ENCODE assay signal across 11 cellular contexts in genomic region chr2:101999122-101999789, GRCh38. TPM values are rescaled to one million over a fixed set of nuclear protein-coding genes. Genes with fewer than 3 reads are reported as not detected.
A peak's percentile ranks its signal among the peaks of the same experiment; 100 is the strongest.
DNase-seq lines count a peak whose midpoint lies in the region; ATAC-seq and TF ChIP-seq lines count a peak whose summit lies in the region.
"Had no signal": no experiment of that assay in that cellular context is flagged by ENCODE, and none has a peak within 500 bp of the region (broad histone marks: within the 10 kb centered on the region; RNA-seq: fewer than 3 reads in every experiment).

No MANE protein-coding gene starts in this region.

- peaks cover 30% of the 10 kb centered on the region for H3K4me1 Mint-ChIP-seq in activated T-cell treated with anti-CD3 and anti-CD28 coated beads, Interleukin-2, amount 50 U/mL, for 4 hours (ENCODE audit: low read depth)
- peaks cover 2% of the 10 kb centered on the region for H3K4me1 Mint-ChIP-seq in CD8-positive, alpha-beta T cell (ENCODE audit: low read depth)

- H3K9ac ChIP-seq in liver (ENCODE audit: low read depth in 1 of 2, low read length in 2 of 2): peak overlapping the region in 1 of 2 donors; percentile 65

- no peaks in the 10 kb centered on the region for H3K36me3 Mint-ChIP-seq in activated T-cell treated with anti-CD3 and anti-CD28 coated beads, Interleukin-2, amount 50 U/mL, for 4 hours (ENCODE audit: insufficient read depth)
- H3K36me3 Mint-ChIP-seq in CD8-positive, alpha-beta T cell: no peaks in the 10 kb centered on the region

- no peak overlapping the region for H3K27ac Mint-ChIP-seq in CD8-positive, alpha-beta T cell
- H3K27ac Mint-ChIP-seq: effector memory CD8-positive, alpha-beta T cell had no signal

- H3K27me3 ChIP-seq in liver (ENCODE audit: control insufficient read depth in 4 of 4, insufficient read depth in 4 of 4, low read length in 3 of 4): no peaks in the 10 kb centered on the region
- H3K27me3 ChIP-seq in CD8-positive, alpha-beta T cell (ENCODE audit: insufficient read depth, low read length): no peaks in the 10 kb centered on the region

- no peaks in the 10 kb centered on the region for H3K9me3 ChIP-seq in liver (ENCODE audit: control insufficient read depth in 4 of 4, low read length in 3 of 4)
- H3K9me3 ChIP-seq in CD8-positive, alpha-beta T cell (ENCODE audit: low read length): no peaks in the 10 kb centered on the region

- CTCF ChIA-PET in HEK293T (lab: Yijun Ruan, JAX): interaction anchor here (2.5 kb wide), 1 partner anchor 21 kb away, joined by 10 read pairs; no protein-coding TSS in a partner anchor
- CTCF ChIA-PET in CD8-positive, alpha-beta T cell (lab: Charles Lee): interaction anchor here (1.3 to 1.9 kb wide), 2 partner anchors 21 to 253 kb away, joined by 3 to 6 read pairs; no protein-coding TSS in a partner anchor

- H3K9me3 Mint-ChIP-seq in activated T-cell treated with anti-CD3 and anti-CD28 coated beads, Interleukin-2, amount 50 U/mL, for 4 hours: no peaks in the 10 kb centered on the region
- no peaks in the 10 kb centered on the region for H3K9me3 Mint-ChIP-seq in CD8-positive, alpha-beta T cell
- H3K9me3 Mint-ChIP-seq: effector memory CD8-positive, alpha-beta T cell had no signal

- peaks cover 18% of the 10 kb centered on the region for H3K27me3 Mint-ChIP-seq in activated T-cell treated with anti-CD3 and anti-CD28 coated beads, Interleukin-2, amount 50 U/mL, for 4 hours (ENCODE audit: low read depth)
- H3K27me3 Mint-ChIP-seq in CD8-positive, alpha-beta T cell (ENCODE audit: low read depth): peaks cover 7% of the 10 kb centered on the region

- peak overlapping the region; percentile 85 to 93 for H3K27ac ChIP-seq in liver (ENCODE audit: low read depth in 1 of 2, low read length in 2 of 2)
- no peak overlapping the region for H3K27ac ChIP-seq in CD8-positive, alpha-beta T cell (ENCODE audit: low read depth, low read length)

- peak in 1 of 2 donors; percentile 31 for TF ChIP-seq RAD21 in liver (IDR thresholded peaks at IDR 0.05)

- H3K4me3 Mint-ChIP-seq in activated T-cell treated with anti-CD3 and anti-CD28 coated beads, Interleukin-2, amount 50 U/mL, for 4 hours: peak overlapping the region; percentile 5
- H3K4me3 Mint-ChIP-seq in CD8-positive, alpha-beta T cell: no peak overlapping the region
- H3K4me3 Mint-ChIP-seq: effector memory CD8-positive, alpha-beta T cell had no signal

- 29% methylated on average over 5 of the region's 5 CpGs for WGBS in liver

- peaks cover 2 to 21% (median 8%) of the 10 kb centered on the region in 4 donors for H3K4me1 ChIP-seq in liver (ENCODE audit: control insufficient read depth in 4 of 4, insufficient read depth in 4 of 4, low read length in 3 of 4)
- peaks cover 6% of the 10 kb centered on the region for H3K4me1 ChIP-seq in CD8-positive, alpha-beta T cell (ENCODE audit: insufficient read depth, low read length)

- H3K4me3 ChIP-seq in liver (ENCODE audit: low read depth in 1 of 3, low read length in 3 of 3): peak overlapping the region in 1 of 3 donors; percentile 19
- H3K4me3 ChIP-seq in CD8-positive, alpha-beta T cell (ENCODE audit: low read depth, low read length): no peak overlapping the region

- ATAC-seq in HG02588 (IDR thresholded peaks at IDR 0.05; ENCODE audit: unreplicated experiment) (peak; percentile 60), GM19395 (IDR thresholded peaks at IDR 0.05; ENCODE audit: unreplicated experiment) (no peak)
- peak; percentile 65 to 70 for ATAC-seq in activated T-cell treated with anti-CD3 and anti-CD28 coated beads, Interleukin-2, amount 50 U/mL, for 4 hours
- ATAC-seq in CD8-positive, alpha-beta T cell: no peak
- ATAC-seq: sciatic nerve had no signal

- H3K36me3 ChIP-seq in liver (ENCODE audit: control insufficient read depth in 4 of 4, insufficient read depth in 3 of 4, low read depth in 1 of 4, low read length in 3 of 4): no peaks in the 10 kb centered on the region
- H3K36me3 ChIP-seq in CD8-positive, alpha-beta T cell (ENCODE audit: insufficient read depth, low read length): no peaks in the 10 kb centered on the region

- POLR2A ChIA-PET in HEK293T (lab: Yijun Ruan, JAX): no interaction called here
- POLR2A ChIA-PET in CD8-positive, alpha-beta T cell (lab: Charles Lee): no interaction called here

- DNase-seq in DMS53 (lab: John Stamatoyannopoulos, UW): peak; percentile 83
- no peak for DNase-seq in activated T-cell treated with anti-CD3 and anti-CD28 coated beads, Interleukin-2, amount 50 U/mL, for 4 hours
- no peak for DNase-seq in HEK293T (ENCODE audit: extremely low spot score)
- no peak for DNase-seq in activated gamma-delta T cell (lab: John Stamatoyannopoulos, UW)
- DNase-seq in CD8-positive, alpha-beta T cell: no peak
- DNase-seq: effector memory CD8-positive, alpha-beta T cell; NCI-H1105 treated with DMSO at 0.1 percent for 48 hours had no signal

- no peak for TF ChIP-seq CTCF in liver (IDR thresholded peaks at IDR 0.05; ENCODE audit: low read depth, low read length, missing input control)
- TF ChIP-seq CTCF in CD8-positive, alpha-beta T cell (IDR thresholded peaks at IDR 0.05): no peak

- intact Hi-C loops in CD8-positive, alpha-beta T cell (cut with DNase I, micrococcal nuclease): no loop called here

TF ChIP-seq in liver, 16 proteins besides CTCF, POLR2A, EP300 and RAD21 (continues in another document):
- peak; percentile 63 for TF ChIP-seq HNF4G (IDR thresholded peaks at IDR 0.05)
- TF ChIP-seq EGR1 (IDR thresholded peaks at IDR 0.05; ENCODE audit: low read depth in 2 of 2): peak in 1 of 2 donors; percentile 15
- peak; percentile 96 for TF ChIP-seq SP1 (IDR thresholded peaks at IDR 0.05)
- TF ChIP-seq, protein P1, sequence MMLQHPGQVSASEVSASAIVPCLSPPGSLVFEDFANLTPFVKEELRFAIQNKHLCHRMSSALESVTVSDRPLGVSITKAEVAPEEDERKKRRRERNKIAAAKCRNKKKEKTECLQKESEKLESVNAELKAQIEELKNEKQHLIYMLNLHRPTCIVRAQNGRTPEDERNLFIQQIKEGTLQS (IDR thresholded peaks at IDR 0.05): peak; percentile 78
- TF ChIP-seq GABPA (IDR thresholded peaks at IDR 0.05 in 1 of 2, conservative IDR thresholded peaks at IDR 0.05 in 1 of 2): no peak
- no peak for TF ChIP-seq FOXA1 (IDR thresholded peaks at IDR 0.05)

TF ChIP-seq in HEK293T, 16 proteins besides CTCF, POLR2A, EP300 and RAD21:
- TF ChIP-seq ZNF384 (IDR thresholded peaks at IDR 0.05) (no peak), FOXK2 (IDR thresholded peaks at IDR 0.05) (no peak), LEF1 (IDR thresholded peaks at IDR 0.05; ENCODE audit: borderline replicate concordance) (no peak), HDGF (IDR thresholded peaks at IDR 0.05; ENCODE audit: borderline replicate concordance) (no peak), L3MBTL2 (conservative IDR thresholded peaks at IDR 0.05) (no peak), FOXM1 (IDR thresholded peaks at IDR 0.05; ENCODE audit: borderline replicate concordance) (no peak), NFRKB (IDR thresholded peaks at IDR 0.05) (no peak), TARDBP (IDR thresholded peaks at IDR 0.05) (no peak), FOXA1 (IDR thresholded peaks at IDR 0.05) (no peak), CTBP1 (IDR thresholded peaks at IDR 0.05; ENCODE audit: borderline replicate concordance) (no peak), SUZ12 (IDR thresholded peaks at IDR 0.05) (no peak), BHLHE40 (IDR thresholded peaks at IDR 0.05; ENCODE audit: borderline replicate concordance) (no peak), ARNT (IDR thresholded peaks at IDR 0.05) (no peak), SP1 (IDR thresholded peaks at IDR 0.05) (no peak), ELF4 (IDR thresholded peaks at IDR 0.05) (no peak)
- TF ChIP-seq, protein P2, sequence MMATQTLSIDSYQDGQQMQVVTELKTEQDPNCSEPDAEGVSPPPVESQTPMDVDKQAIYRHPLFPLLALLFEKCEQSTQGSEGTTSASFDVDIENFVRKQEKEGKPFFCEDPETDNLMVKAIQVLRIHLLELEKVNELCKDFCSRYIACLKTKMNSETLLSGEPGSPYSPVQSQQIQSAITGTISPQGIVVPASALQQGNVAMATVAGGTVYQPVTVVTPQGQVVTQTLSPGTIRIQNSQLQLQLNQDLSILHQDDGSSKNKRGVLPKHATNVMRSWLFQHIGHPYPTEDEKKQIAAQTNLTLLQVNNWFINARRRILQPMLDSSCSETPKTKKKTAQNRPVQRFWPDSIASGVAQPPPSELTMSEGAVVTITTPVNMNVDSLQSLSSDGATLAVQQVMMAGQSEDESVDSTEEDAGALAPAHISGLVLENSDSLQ (IDR thresholded peaks at IDR 0.05): no peak

RNA-seq across cellular contexts. Expression of gene IL1R2, which starts 7.5 kb away (rescaled TPM):
- 10 to 100 TPM in 1 of 3 donors, 1 to 10 TPM in 2; 4.1 to 11.4 (median 4.3) TPM for total RNA-seq in activated T-cell treated with anti-CD3 and anti-CD28 coated beads, Interleukin-2, amount 50 U/mL, for 4 hours
- 10 to 100 TPM in 1 of 2 donors, 1 to 10 TPM in 1; 3.7 to 28.2 TPM for total RNA-seq in liver
- polyA plus RNA-seq in liver: 10 to 100 TPM in 1 of 2 donors, 1 to 10 TPM in 1; 4.4 to 10.1 TPM
- total RNA-seq in CD8-positive, alpha-beta T cell: not detected

Comparison
In these comparisons a context has a peak if more than half of its experiments do, and no peak if none do; other contexts are left out.
1. ATAC-seq: peak in HG02588 (single experiment) and activated T-cell treated with anti-CD3 and anti-CD28 coated beads, Interleukin-2, amount 50 U/mL, for 4 hours (2 of 2); none in CD8-positive, alpha-beta T cell (single experiment) and GM19395 (single experiment).
2. RNA of gene IL1R2, which starts 7.5 kb away (total RNA-seq): 3.7 to 28.2 TPM in liver and 4.1 to 11.4 TPM in activated T-cell treated with anti-CD3 and anti-CD28 coated beads, Interleukin-2, amount 50 U/mL, for 4 hours; not detected in CD8-positive, alpha-beta T cell; every median in the first group is over 4 times any median in the second.